In genomic region chr3:154718716-154719115, GRCh38 we compare ENCODE assay signal across 17 cellular contexts.
DNase-seq lines count a peak whose midpoint lies in the region; ATAC-seq and TF ChIP-seq lines count a peak whose summit lies in the region.
"Had no signal": no experiment of that assay in that cellular context is flagged by ENCODE, and none has a peak within 500 bp of the region (broad histone marks: within the 10 kb centered on the region; RNA-seq: fewer than 3 reads in every experiment).

No MANE protein-coding gene starts in this region.

- H3K4me3 ChIP-seq in upper lobe of right lung: no peak overlapping the region
- H3K4me3 ChIP-seq: GM23338 had no signal

- DNase-seq in SIG-M5 treated with dmso at 0.1 percent for 504 hours (lab: John Stamatoyannopoulos, UW; ENCODE audit: unreplicated experiment) (peak; percentile 43), SIG-M5 (lab: John Stamatoyannopoulos, UW) (no peak), MV-4-11 (lab: John Stamatoyannopoulos, UW) (peak; percentile 26), SKM-1 treated with dmso at 0.1 percent for 144 hours (lab: John Stamatoyannopoulos, UW; ENCODE audit: unreplicated experiment) (peak; percentile 16), upper lobe of right lung (no peak), NCI-H2081 (lab: John Stamatoyannopoulos, UW) (no peak), inferior parietal cortex (ENCODE audit: extremely low spot score) (no peak), HPDE6-E6E7 (ENCODE audit: extremely low spot score) (no peak)
- DNase-seq: ACHN; C1 segment of cervical spinal cord; Caco-2; CD8-positive, alpha-beta T cell; DND-41; GDM1; H7 had no signal

- H3K36me3 ChIP-seq in upper lobe of right lung: no peaks in the 10 kb centered on the region

- no peaks in the 10 kb centered on the region for H3K9me3 ChIP-seq in upper lobe of right lung
- H3K9me3 ChIP-seq: Caco-2 had no signal

- H3K27me3 ChIP-seq in upper lobe of right lung: no peaks in the 10 kb centered on the region

- peak; percentile 47 for ATAC-seq in upper lobe of right lung
- ATAC-seq: CD8-positive, alpha-beta T cell; GM23338; HepG2 had no signal

- no peak for TF ChIP-seq CTCF in upper lobe of right lung (IDR thresholded peaks at IDR 0.05)

- no peak overlapping the region for H3K27ac ChIP-seq in upper lobe of right lung

- H3K4me1 ChIP-seq in upper lobe of right lung: no peaks in the 10 kb centered on the region

- intact Hi-C loops in upper lobe of right lung (cut with DNase I): no loop called here

Comparison
In these comparisons a context has a peak if more than half of its experiments do, and no peak if none do; other contexts are left out.
1. DNase-seq: peak in SIG-M5 treated with dmso at 0.1 percent for 504 hours (single experiment), MV-4-11 (single experiment) and SKM-1 treated with dmso at 0.1 percent for 144 hours (single experiment); none in SIG-M5 (single experiment), upper lobe of right lung (single experiment), NCI-H2081 (0 of 2), inferior parietal cortex (single experiment) and HPDE6-E6E7 (single experiment).